Comparison of ENCODE assay signal across 8 cellular contexts in the genomic region with DNA sequence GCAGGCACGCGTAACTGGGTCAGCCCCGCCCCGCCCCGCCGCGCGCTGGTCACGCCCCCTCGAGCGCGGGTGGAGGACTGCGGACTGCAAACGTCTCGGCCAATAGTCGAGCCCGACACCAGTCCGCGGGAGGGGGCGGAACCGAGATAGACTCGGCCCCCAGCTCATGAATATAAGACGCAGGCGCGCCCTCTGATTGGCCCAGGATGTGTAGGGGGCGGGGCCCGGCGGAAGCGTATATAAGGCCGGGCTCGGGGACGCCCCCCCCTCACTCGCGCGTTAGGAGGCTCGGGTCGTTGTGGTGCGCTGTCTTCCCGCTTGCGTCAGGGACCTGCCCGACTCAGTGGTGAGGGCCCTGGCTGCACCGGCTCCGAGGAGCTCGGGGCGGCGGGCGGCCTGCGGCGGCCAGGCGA. TPM values are rescaled to one million over a fixed set of nuclear protein-coding genes. Genes with fewer than 3 reads are reported as not detected.
DNase-seq lines count a peak whose midpoint lies in the region; ATAC-seq lines count a peak whose summit lies in the region.

Gene CIRBP (plus strand): TSS at position 268 of the 413 bp plus-strand sequence. CDS start 1,602 bp downstream, outside the sequence.

- no peaks in the 10 kb centered on the region for H3K27me3 ChIP-seq in mesenchymal stem cell (ENCODE audit: control insufficient read depth in 1 of 2, insufficient read depth in 1 of 2, low read length in 2 of 2)

- H3K27me3 Mint-ChIP-seq in effector memory CD8-positive, alpha-beta T cell: no peaks in the 10 kb centered on the region

- H3K4me1 Mint-ChIP-seq in effector memory CD8-positive, alpha-beta T cell (ENCODE audit: low read depth in 2 of 2): peaks cover 58 to 64% of the 10 kb centered on the region in 2 donors

- H2BK12ac ChIP-seq in mesenchymal stem cell (ENCODE audit: low read length in 2 of 2): peak within 1 kb of the TSS in 1 of 2 experiments; percentile 87

- peak within 1 kb of the TSS in 1 of 2 experiments; percentile 72 for H3K14ac ChIP-seq in mesenchymal stem cell (ENCODE audit: low read length in 2 of 2)

- peak within 1 kb of the TSS; percentile 82 to 85 for H3K4me3 ChIP-seq in mesenchymal stem cell (ENCODE audit: insufficient read depth in 1 of 2, low read depth in 1 of 2, low read length in 2 of 2)

- peak within 1 kb of the TSS; percentile 96 to 99 for H3K18ac ChIP-seq in mesenchymal stem cell (ENCODE audit: low read depth in 1 of 2, low read length in 2 of 2)

- H3K4me1 ChIP-seq in mesenchymal stem cell (ENCODE audit: control insufficient read depth, insufficient read depth, low read depth, low read length): peaks cover 68% of the 10 kb centered on the region

- H3K4me3 Mint-ChIP-seq in effector memory CD8-positive, alpha-beta T cell: peak within 1 kb of the TSS; percentile 84 to 86

- H2BK15ac ChIP-seq in mesenchymal stem cell (ENCODE audit: low read depth, poor library complexity, severe bottlenecking): peak within 1 kb of the TSS; percentile 68

- H3K9me3 ChIP-seq in mesenchymal stem cell (ENCODE audit: control insufficient read depth, low read length): no peaks in the 10 kb centered on the region

- DNase-seq in COLO668 (lab: John Stamatoyannopoulos, UW; ENCODE audit: unreplicated experiment) (peak; percentile 99), HUDEP-2 (lab: John Stamatoyannopoulos, UW; ENCODE audit: unreplicated experiment in 76 of 76) (peak; percentile 91 to 100 (median 100)), NOMO-1 treated with dmso at 0.1 percent for 144 hours (lab: John Stamatoyannopoulos, UW; ENCODE audit: unreplicated experiment) (peak; percentile 92), mesenchymal stem cell (peak; percentile 99)
- DNase-seq in activated CD8-positive, alpha-beta memory T cell treated with anti-CD3 and anti-CD28 coated beads for 4 hours (ENCODE audit: low read depth in 2 of 2): peak; percentile 99
- peak; percentile 99 to 100 (median 100) for DNase-seq in effector memory CD8-positive, alpha-beta T cell
- peak; percentile 98 for DNase-seq in stimulated activated CD8-positive, alpha-beta memory T cell treated with anti-CD3 and anti-CD28 coated beads, Interleukin-12 subunit alpha, Interleukin-12 subunit beta, amount 100 ng/mL, for 24 hours (ENCODE audit: extremely low read depth)

- peak within 1 kb of the TSS; percentile 93 to 96 for H3K4ac ChIP-seq in mesenchymal stem cell (ENCODE audit: low read depth in 1 of 2, low read length in 2 of 2)

- H3K36me3 Mint-ChIP-seq in effector memory CD8-positive, alpha-beta T cell (ENCODE audit: insufficient read depth): peaks cover 75% of the 10 kb centered on the region

- peaks cover 8% of the 10 kb centered on the region for H3K79me1 ChIP-seq in mesenchymal stem cell (replicated peaks; ENCODE audit: low read length, poor library complexity, severe bottlenecking)

- peak within 1 kb of the TSS; percentile 96 for H2AK5ac ChIP-seq in mesenchymal stem cell (ENCODE audit: low read length, severe bottlenecking)

- H4K8ac ChIP-seq in mesenchymal stem cell (ENCODE audit: low read length): peak within 1 kb of the TSS; percentile 85

- H3K27ac Mint-ChIP-seq in effector memory CD8-positive, alpha-beta T cell: peak within 1 kb of the TSS; percentile 94 to 97

- peak within 1 kb of the TSS in 1 of 2 experiments; percentile 78 for H3K23ac ChIP-seq in mesenchymal stem cell (ENCODE audit: low read length in 2 of 2)

- H3K9ac ChIP-seq in mesenchymal stem cell (ENCODE audit: low read length): peak within 1 kb of the TSS; percentile 97

- peak; percentile 44 for ATAC-seq in GM21360 (IDR thresholded peaks at IDR 0.05; ENCODE audit: unreplicated experiment)
- ATAC-seq in effector memory CD8-positive, alpha-beta T cell (replicated peaks): peak; percentile 73

- H3K9me3 Mint-ChIP-seq in effector memory CD8-positive, alpha-beta T cell: no peaks in the 10 kb centered on the region

- H4K91ac ChIP-seq in mesenchymal stem cell (ENCODE audit: low read length): peak within 1 kb of the TSS; percentile 97

- peak within 1 kb of the TSS; percentile 94 for H2BK120ac ChIP-seq in mesenchymal stem cell (ENCODE audit: low read depth, low read length)

- peaks cover 34 to 45% of the 10 kb centered on the region in 2 experiments for H3K36me3 ChIP-seq in mesenchymal stem cell (ENCODE audit: control insufficient read depth in 1 of 2, insufficient read depth in 2 of 2, low read depth in 1 of 2, low read length in 2 of 2)

- H2BK5ac ChIP-seq in mesenchymal stem cell (ENCODE audit: low read depth, low read length, poor library complexity, severe bottlenecking): peak within 1 kb of the TSS; percentile 92

- under 1% methylated on average over 47 of the region's 50 CpGs for WGBS in mesenchymal stem cell

- H2AFZ ChIP-seq in mesenchymal stem cell (ENCODE audit: low read depth, low read length): no peak within 1 kb of the TSS

- H3K27ac ChIP-seq in mesenchymal stem cell (ENCODE audit: low read length, poor library complexity, severe bottlenecking): peak within 1 kb of the TSS; percentile 98

- peak within 1 kb of the TSS; percentile 70 for H3K4me2 ChIP-seq in mesenchymal stem cell (ENCODE audit: low read length, poor library complexity, severe bottlenecking)

RNA-seq across cellular contexts. Expression of gene CIRBP, which starts in this region (rescaled TPM):
- 118 TPM for polyA plus RNA-seq in mesenchymal stem cell (2013, experiment 1 of 2)
- 120 TPM for polyA plus RNA-seq in mesenchymal stem cell (2013, experiment 2 of 2)

Comparison
In these comparisons a context has a peak if more than half of its experiments do, and no peak if none do; other contexts are left out.
1. Peak in every context shown above with its lines: DNase-seq, ATAC-seq, H3K4me3 ChIP-seq and H3K27ac ChIP-seq.